ENCODE assay signal across 8 cellular contexts in the genomic region with DNA sequence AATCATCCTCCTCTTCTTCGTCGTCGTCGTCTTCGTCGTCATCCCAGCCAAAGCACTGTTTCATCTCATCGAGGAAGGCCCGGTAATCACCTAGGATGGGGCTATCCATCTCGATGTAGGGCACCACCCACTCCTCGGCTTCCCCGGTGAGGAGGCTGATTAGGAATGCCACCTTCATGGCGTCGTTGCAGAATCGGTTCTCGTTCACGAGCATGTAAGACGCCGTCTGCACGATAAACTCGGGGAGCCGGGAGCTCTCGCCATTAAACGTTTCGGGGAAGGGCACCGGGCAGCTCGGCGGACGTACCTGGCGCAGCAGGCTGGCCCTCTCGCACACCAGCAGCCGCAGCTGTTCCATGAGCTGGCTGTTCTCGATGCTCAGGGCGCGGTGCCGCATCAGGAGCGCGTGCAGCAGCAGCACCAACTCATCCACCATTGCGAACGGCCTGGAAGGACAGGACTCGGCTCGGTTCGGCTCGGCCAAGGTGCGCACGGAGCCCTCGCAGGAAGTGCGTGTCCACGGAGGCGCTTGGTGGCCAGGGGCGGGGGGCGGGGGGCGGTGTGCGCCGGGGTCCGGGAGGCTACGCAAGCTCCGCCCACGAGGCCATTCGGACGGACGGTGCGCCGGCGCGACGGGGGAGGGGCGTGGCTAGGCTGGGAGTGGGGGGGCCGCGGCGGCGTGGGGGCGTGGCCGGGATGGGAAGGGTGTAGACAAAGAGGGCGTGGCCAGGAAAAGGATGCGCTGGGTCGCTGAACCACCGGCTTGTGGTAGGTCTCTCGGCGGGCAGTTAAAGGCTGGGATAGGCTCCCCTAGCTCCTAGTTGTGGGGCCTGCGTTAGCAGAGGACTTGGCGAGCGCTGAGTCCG. TPM values are rescaled to one million over a fixed set of nuclear protein-coding genes. Genes with fewer than 3 reads are reported as not detected.
DNase-seq lines count a peak whose midpoint lies in the region; ATAC-seq and TF ChIP-seq lines count a peak whose summit lies in the region.

TSS of gene LDOC1 (minus strand) at position 544 of the 866 bp plus-strand sequence. CDS start at position 436, 108 bp downstream.

- no peak for TF ChIP-seq CTCF in BE2C (IDR thresholded peaks at IDR 0.05; ENCODE audit: low read depth, low read length)

- peak within 1 kb of the TSS; percentile 71 for H3K4me3 ChIP-seq in BE2C (ENCODE audit: low read depth, low read length)
- H3K4me3 ChIP-seq in skin epidermis, result peak within 1 kb of the TSS; percentile 33 to 63 (median 45)

- H3K36me3 ChIP-seq in BE2C, result no peaks in the 10 kb centered on the region

- DNase-seq in BE2C (peak; percentile 90), LHCN-M2 (ENCODE audit: low read depth) (peak; percentile 74), caudate nucleus (lab: John Stamatoyannopoulos, UW) (peak in 59 of 61 donors; percentile 8 to 86 (median 68)), iPS-NIHi7 (ENCODE audit: extremely low spot score) (peak; percentile 83), OCI-M2 (lab: John Stamatoyannopoulos, UW; ENCODE audit: unreplicated experiment) (no peak)
- peak; percentile 52 for DNase-seq in activated CD4-positive, CD25-positive, alpha-beta regulatory T cell treated with anti-CD3 and anti-CD28 coated beads, Interleukin-2, amount 50 U/mL, for 72 hours

- H3K9me3 ChIP-seq in BE2C, result no peaks in the 10 kb centered on the region

- no peak for ATAC-seq in GM21619 (IDR thresholded peaks at IDR 0.05; ENCODE audit: unreplicated experiment)

- H3K27ac ChIP-seq in caudate nucleus (ENCODE audit: low read depth, low read length) (peak within 1 kb of the TSS; percentile 52), skin epidermis (peak within 1 kb of the TSS in 6 of 21 experiments; percentile 5 to 67 (median 42))

- no peaks in the 10 kb centered on the region for H3K27me3 ChIP-seq in BE2C

- H3K4me1 ChIP-seq in BE2C, result no peaks in the 10 kb centered on the region

RNA-seq across cellular contexts. Expression of gene LDOC1, which starts in this region (rescaled TPM):
- 87.3 TPM for polyA plus RNA-seq in BE2C (2012; ENCODE audit: insufficient read depth, insufficient read length, low read depth)
- total RNA-seq in LHCN-M2 (2014; rRNA removed), result 8.8 and 9.0 TPM in 2 replicates
- polyA plus RNA-seq in LHCN-M2 (2012), result 75.4 TPM
